In genomic region chr1:212979340-212980122, GRCh38 we compare ENCODE assay signal across 11 cellular contexts. TPM values are rescaled to one million over a fixed set of nuclear protein-coding genes. Genes with fewer than 3 reads are reported as not detected.
DNase-seq lines count a peak whose midpoint lies in the region; ATAC-seq, FAIRE-seq and TF ChIP-seq lines count a peak whose summit lies in the region.
"Had no signal": no experiment of that assay in that cellular context is flagged by ENCODE, and none has a peak within 500 bp of the region (broad histone marks: within the 10 kb centered on the region; RNA-seq: fewer than 3 reads in every experiment).

No MANE protein-coding gene starts in this region.

- peaks cover 0 to 13% (median 5%) of the 10 kb centered on the region in 4 experiments for H3K4me1 ChIP-seq in H1 (replicated peaks in 1 of 4; ENCODE audit: control insufficient read depth in 3 of 4, insufficient read depth in 4 of 4, low read length in 3 of 4)

- H3K56ac ChIP-seq in H1 (replicated peaks; ENCODE audit: insufficient read length, low read depth, low read length): no peak overlapping the region

- H4K91ac ChIP-seq in H1 (replicated peaks; ENCODE audit: insufficient read length, low read length): no peak overlapping the region

- H2AK5ac ChIP-seq in H1 (ENCODE audit: low read depth, low read length): no peak overlapping the region

- TF ChIP-seq RAD21 in H1 (IDR thresholded peaks at IDR 0.05 in 1 of 2, conservative IDR thresholded peaks at IDR 0.05 in 1 of 2; ENCODE audit: low read depth in 2 of 2, low read length in 2 of 2): no peak

- H3K9me3 ChIP-seq in H1 (ENCODE audit: insufficient read depth in 2 of 2, low read depth in 1 of 2, low read length in 1 of 2): no peaks in the 10 kb centered on the region
- H3K9me3 ChIP-seq: MG63, suprapubic skin had no signal

- peak overlapping the region in 1 of 4 experiments; percentile 0; a peak in 1 of 7 replicates for H3K9ac ChIP-seq in H1 (replicated peaks in 1 of 4; ENCODE audit: extremely low read depth in 1 of 4, low read depth in 3 of 4, low read length in 3 of 4)

- H3K4ac ChIP-seq in H1 (replicated peaks; ENCODE audit: insufficient read length, low read depth, low read length): no peak overlapping the region

- CTCF ChIA-PET in H1 (lab: Charles Lee; ENCODE audit: partially characterized antibody): interaction anchor here (0.7 to 4.9 kb wide), 13 partner anchors 8 to 524 kb away, joined by 3 to 64 read pairs (median 4); no protein-coding TSS in a partner anchor

- TF ChIP-seq EP300 in H1 (IDR thresholded peaks at IDR 0.05; ENCODE audit: borderline replicate concordance in 1 of 2, low read depth in 2 of 2, low read length in 2 of 2): no peak

- DNase-seq in GM06990 (ENCODE audit: extremely low read depth, insufficient read length) (peak; percentile 78), GM19239 (ENCODE audit: insufficient read length, low spot score) (no peak), H1 (ENCODE audit: low read depth in 1 of 2, low spot score in 2 of 2) (peak in 1 of 2 experiments; percentile 60), NCI-H2029 treated with DMSO at 0.1 percent for 48 hours (lab: John Stamatoyannopoulos, UW) (no peak), NCI-H2227 treated with DMSO at 0.1 percent for 48 hours (lab: John Stamatoyannopoulos, UW) (no peak), AML-193 (lab: John Stamatoyannopoulos, UW) (no peak), SHP77 (lab: John Stamatoyannopoulos, UW) (no peak)
- DNase-seq: activated CD8-positive, alpha-beta memory T cell treated with anti-CD3 and anti-CD28 coated beads for 24 hours had no signal

- H4K5ac ChIP-seq in H1 (ENCODE audit: insufficient read length, low read depth, low read length): no peak overlapping the region

- H3K79me1 ChIP-seq in H1 (ENCODE audit: low read depth, low read length): peaks cover 3% of the 10 kb centered on the region; the same call in 1 of the 2 replicates

- H3K79me2 ChIP-seq in H1 (ENCODE audit: control insufficient read depth in 1 of 2, insufficient read depth in 2 of 2, low read length in 2 of 2): no peaks in the 10 kb centered on the region

- POLR2A ChIA-PET in H1 (lab: Charles Lee; ENCODE audit: partially characterized antibody): interaction anchor here (0.8 to 12.9 kb wide), 16 partner anchors 8 to 311 kb away, joined by 3 to 240 read pairs (median 4); partner anchors contain the start of gene VASH2

- H3K27me3 ChIP-seq in GM06990 (replicated peaks; ENCODE audit: control insufficient read depth, insufficient read depth, low read length) (no peaks in the 10 kb centered on the region), H1 (replicated peaks in 1 of 4; ENCODE audit: control insufficient read depth in 3 of 4, extremely low read depth in 1 of 4, insufficient read depth in 3 of 4, low read length in 3 of 4) (no peaks in the 10 kb centered on the region)
- H3K27me3 ChIP-seq: MG63, suprapubic skin had no signal

- peak overlapping the region; percentile 39; the same call in 1 of the 2 replicates for H2BK5ac ChIP-seq in H1 (ENCODE audit: low read depth, low read length)

- no peak for TF ChIP-seq CTCF in GM06990 (IDR thresholded peaks at IDR 0.05; ENCODE audit: insufficient read depth, low read length, poor library complexity, severe bottlenecking)
- TF ChIP-seq CTCF in H1 (IDR thresholded peaks at IDR 0.05; ENCODE audit: control extremely low read depth in 1 of 3, insufficient read depth in 1 of 3, low read depth in 1 of 3, low read length in 3 of 3): no peak

- no peak overlapping the region for H2BK20ac ChIP-seq in H1 (ENCODE audit: low read length)

- no peak overlapping the region; the same call in 1 of the 2 replicates for H3K27ac ChIP-seq in H1 (ENCODE audit: low read depth, low read length)
- H3K27ac ChIP-seq: suprapubic skin had no signal

- H3K36me3 ChIP-seq in GM06990 (ENCODE audit: control insufficient read depth, insufficient read depth, low read length) (peaks cover 18% of the 10 kb centered on the region), H1 (ENCODE audit: control insufficient read depth in 2 of 4, insufficient read depth in 4 of 4, low read length in 3 of 4) (peaks cover 50 to 96% (median 68%) of the 10 kb centered on the region in 4 experiments)
- H3K36me3 ChIP-seq: MG63, suprapubic skin had no signal

- H2BK12ac ChIP-seq in H1 (ENCODE audit: low read depth, low read length): no peak overlapping the region

- no peak overlapping the region for H3K18ac ChIP-seq in H1 (ENCODE audit: extremely low read depth, low read length)

- H3K4me3 ChIP-seq in GM06990 (replicated peaks; ENCODE audit: low read depth, low read length) (no peak overlapping the region), H1 (ENCODE audit: extremely low read depth in 1 of 4, insufficient read depth in 2 of 4, low read depth in 3 of 4, low read length in 4 of 4) (no peak overlapping the region)
- H3K4me3 ChIP-seq: MG63, suprapubic skin had no signal

- H4K8ac ChIP-seq in H1 (ENCODE audit: extremely low read depth, insufficient read depth, low read length): no peak overlapping the region

- H2BK120ac ChIP-seq in H1 (replicated peaks; ENCODE audit: low read depth, low read length): no peak overlapping the region

- no peak overlapping the region for H3K23ac ChIP-seq in H1 (ENCODE audit: insufficient read length)

- H2BK15ac ChIP-seq in H1 (ENCODE audit: low read length): no peak overlapping the region

- peak; percentile 37 to 54 for TF ChIP-seq POLR2A in H1 (IDR thresholded peaks at IDR 0.05; ENCODE audit: control extremely low read depth in 1 of 2, low read depth in 2 of 2, low read length in 2 of 2)

- no peak overlapping the region for H2AFZ ChIP-seq in H1 (ENCODE audit: low read length)

- FAIRE-seq in GM19239 (lab: Jason Lieb, UNC) (peak; percentile 81), H1 (lab: Jason Lieb, UNC) (no peak)

- H4K20me1 ChIP-seq in H1 (replicated peaks in 1 of 2; ENCODE audit: control insufficient read depth in 1 of 2, insufficient read depth in 2 of 2, low read length in 2 of 2): peaks cover 2 to 17% of the 10 kb centered on the region in 2 experiments

- H3K4me2 ChIP-seq in H1 (ENCODE audit: insufficient read depth in 1 of 2, low read depth in 2 of 2, low read length in 2 of 2): no peak overlapping the region

- no peaks in the 10 kb centered on the region for H3K23me2 ChIP-seq in H1 (ENCODE audit: low read depth, low read length)

- 87% methylated on average over 14 of the region's 14 CpGs; no CpG with 5 or more reads in 1 of the 2 experiments for WGBS in H1 (ENCODE audit: extremely low coverage in 1 of 2, insufficient coverage in 1 of 2, insufficient read length in 1 of 2, insufficient replicate concordance in 2 of 2, low coverage in 1 of 2, low lambda C conversion rate in 2 of 2, missing lambda C conversion rate in 1 of 2), 2 experiments

- no peak overlapping the region for H3K14ac ChIP-seq in H1 (ENCODE audit: insufficient read length)

- peak; percentile 73 for ATAC-seq in HG03025 (IDR thresholded peaks at IDR 0.05; ENCODE audit: low FRiP score, unreplicated experiment)

TF ChIP-seq in H1, 55 proteins besides CTCF, POLR2A, EP300 and RAD21:
- peak; percentile 23 for TF ChIP-seq POLR2AphosphoS5 (IDR thresholded peaks at IDR 0.05; ENCODE audit: low read depth, low read length)
- TF ChIP-seq CHD1 (IDR thresholded peaks at IDR 0.05; ENCODE audit: low read depth, low read length): no peak
- no peak for TF ChIP-seq SIN3A (conservative IDR thresholded peaks at IDR 0.05 in 1 of 2, IDR thresholded peaks at IDR 0.05 in 1 of 2; ENCODE audit: low read depth in 1 of 2, low read length in 2 of 2)
- no peak for TF ChIP-seq CTBP2 (IDR thresholded peaks at IDR 0.05; ENCODE audit: borderline replicate concordance, insufficient read depth, insufficient read length, low read length)
- no peak for TF ChIP-seq RXRA (IDR thresholded peaks at IDR 0.05; ENCODE audit: insufficient read depth, low read depth, low read length)

RNA-seq across cellular contexts. Expression of gene VASH2, which starts 29.2 kb away (rescaled TPM):
- total RNA-seq in H1 (2021; fragmentation: NEBNext Ultra II Directional; extraction: Animal tissue kit (Norgen Biotek cat#: 25700)): 184 and 187 TPM in 2 replicates
- polyA plus RNA-seq in H1 (2011; rRNA removed): 44.0 and 51.4 TPM in 2 replicates
- polyA plus RNA-seq in H1 (2011; cell fraction: cytosol; rRNA removed): 58.3 TPM
- 162 TPM for polyA plus RNA-seq in H1 (2011; cell fraction: nucleus; rRNA removed)
- 80.3 to 102 TPM (median 93.1 TPM) in 4 replicates for polyA plus RNA-seq in H1 (2012, experiment 1 of 2)
- 13.9 TPM for polyA plus RNA-seq in H1 (2012, experiment 2 of 2)
- polyA plus RNA-seq in H1 (2013, experiment 1 of 2): 125 TPM
- 109 TPM for polyA plus RNA-seq in H1 (2013, experiment 2 of 2)
- polyA minus RNA-seq in H1 (2011; rRNA and poly(A)+ RNA removed): 145 and 147 TPM in 2 replicates
- 113 TPM for polyA minus RNA-seq in H1 (2011; cell fraction: cytosol; rRNA and poly(A)+ RNA removed)
- 237 TPM for polyA minus RNA-seq in H1 (2011; cell fraction: nucleus; rRNA and poly(A)+ RNA removed)

RNA-seq across cellular contexts. Expression of gene ANGEL2, which starts 36.1 kb away (rescaled TPM):
- 36.0 and 39.9 TPM in 2 replicates for total RNA-seq in H1 (2021; fragmentation: NEBNext Ultra II Directional; extraction: Animal tissue kit (Norgen Biotek cat#: 25700))
- 15.7 and 18.1 TPM in 2 replicates for polyA plus RNA-seq in H1 (2011; rRNA removed)
- 17.6 TPM for polyA plus RNA-seq in H1 (2011; cell fraction: cytosol; rRNA removed)
- 14.5 TPM for polyA plus RNA-seq in H1 (2011; cell fraction: nucleus; rRNA removed)
- polyA plus RNA-seq in H1 (2012, experiment 1 of 2): 17.1 to 25.9 TPM (median 19.9 TPM) in 4 replicates
- 3.5 TPM for polyA plus RNA-seq in H1 (2012, experiment 2 of 2)
- 24.0 TPM for polyA plus RNA-seq in H1 (2013, experiment 1 of 2)
- 20.7 TPM for polyA plus RNA-seq in H1 (2013, experiment 2 of 2)
- polyA minus RNA-seq in H1 (2011; rRNA and poly(A)+ RNA removed): 29.8 and 44.0 TPM in 2 replicates
- 27.1 TPM for polyA minus RNA-seq in H1 (2011; cell fraction: cytosol; rRNA and poly(A)+ RNA removed)
- 45.1 TPM for polyA minus RNA-seq in H1 (2011; cell fraction: nucleus; rRNA and poly(A)+ RNA removed)
